26 cellular contexts compared by ENCODE assay signal in genomic region chr10:93514496-93514895, GRCh38. TPM values are rescaled to one million over a fixed set of nuclear protein-coding genes. Genes with fewer than 3 reads are reported as not detected.
DNase-seq lines count a peak whose midpoint lies in the region; ATAC-seq and TF ChIP-seq lines count a peak whose summit lies in the region.
"Had no signal": no experiment of that assay in that cellular context is flagged by ENCODE, and none has a peak within 500 bp of the region (broad histone marks: within the 10 kb centered on the region; RNA-seq: fewer than 3 reads in every experiment).

No MANE protein-coding gene starts in this region.

- no peaks in the 10 kb centered on the region for H3K9me2 ChIP-seq in SK-N-SH

- intact Hi-C loops in ascending aorta (cut with DNase I): loop anchor here (5.0 to 10.0 kb wide), 2 partner anchors 432 to 940 kb away; partner anchors contain the start of gene IDE
- intact Hi-C loops in posterior vena cava (cut with DNase I): no loop called here

- no peak for TF ChIP-seq POLR2A in tibial nerve (IDR thresholded peaks at IDR 0.05)

- H3K9me3 ChIP-seq in SK-N-SH (no peaks in the 10 kb centered on the region), ascending aorta (no peaks in the 10 kb centered on the region), tibial nerve (no peaks in the 10 kb centered on the region)
- H3K9me3 ChIP-seq: BE2C, breast epithelium, prostate gland had no signal

- peaks cover 20% of the 10 kb centered on the region for H3F3A ChIP-seq in SK-N-SH (replicated peaks; ENCODE audit: insufficient read depth)

- POLR2A ChIA-PET in SK-N-SH (lab: Yijun Ruan, JAX): no interaction called here

- WGBS in SK-N-SH (ENCODE audit: low lambda C conversion rate): 86% methylated on average over 3 of the region's 3 CpGs
- 73 to 79% methylated on average over 3 of the region's 3 CpGs for WGBS in tibial nerve, 2 donors

- DNase-seq in SK-N-SH (no peak), ascending aorta (ENCODE audit: low spot score in 2 of 2) (no peak), myocyte (ENCODE audit: low read depth) (peak; percentile 68), tibial nerve (ENCODE audit: low spot score in 2 of 2) (no peak), SHP77 (lab: John Stamatoyannopoulos, UW) (no peak), substantia nigra (lab: John Stamatoyannopoulos, UW) (no peak), posterior vena cava (ENCODE audit: low spot score) (no peak)
- DNase-seq: activated CD4-positive, alpha-beta memory T cell treated with anti-CD3 and anti-CD28 coated beads, Interleukin-2, amount 10 ng/mL, durations not matched to agents 7 days and 5 days; activated gamma-delta T cell treated with Interleukin-2 at 50 U/mL for 16 hours; BE2C; Calu3; kidney glomerular epithelial cell; naive thymus-derived CD8-positive, alpha-beta T cell; NCI-H1417; NCI-H2107; NCI-H526 treated with DMSO at 0.1 percent for 48 hours; stimulated activated CD4-positive, alpha-beta T cell treated with anti-CD3 and anti-CD28 coated beads, Interleukin-2, amount 100 ng/mL, for 48 hours; stimulated activated naive CD4-positive, alpha-beta T cell treated with Interleukin-2 at 50 U/mL for 16 hours had no signal

- H3K4me2 ChIP-seq in SK-N-SH: peak overlapping the region; percentile 21; the same call in 1 of the 2 replicates
- H3K4me2 ChIP-seq: smooth muscle cell had no signal

- CTCF ChIA-PET in SK-N-SH (lab: Yijun Ruan, JAX): interaction anchor here (0.6 to 3.9 kb wide), 6 partner anchors 16 to 138 kb away, joined by 3 to 23 read pairs (median 4); partner anchors contain the start of gene MYOF

- H3K4me1 ChIP-seq in SK-N-SH (ENCODE audit: control insufficient read depth in 1 of 2, insufficient read depth in 2 of 2, low read depth in 1 of 2, low read length in 1 of 2) (peaks cover 0 to 21% of the 10 kb centered on the region in 2 experiments; a peak in 2 of 4 replicates), ascending aorta (peaks cover 7 to 21% of the 10 kb centered on the region in 2 donors), tibial nerve (peaks cover 0 to 21% (median 1%) of the 10 kb centered on the region in 4 donors)
- H3K4me1 ChIP-seq: BE2C, breast epithelium, prostate gland had no signal

- TF ChIP-seq CTCF in SK-N-SH (IDR thresholded peaks at IDR 0.05) (no peak), ascending aorta (IDR thresholded peaks at IDR 0.05) (no peak), tibial nerve (IDR thresholded peaks at IDR 0.05) (no peak)

- H3K36me3 ChIP-seq in SK-N-SH (replicated peaks in 1 of 2; ENCODE audit: control insufficient read depth in 1 of 2, insufficient read depth in 2 of 2, low read length in 1 of 2) (peaks cover 33 to 41% of the 10 kb centered on the region in 2 experiments), ascending aorta (no peaks in the 10 kb centered on the region), tibial nerve (no peaks in the 10 kb centered on the region)
- H3K36me3 ChIP-seq: breast epithelium, prostate gland had no signal

- H3K4me3 ChIP-seq in SK-N-SH (ENCODE audit: low read depth in 2 of 2, low read length in 1 of 2) (no peak overlapping the region), ascending aorta (no peak overlapping the region), tibial nerve (no peak overlapping the region)
- H3K4me3 ChIP-seq: breast epithelium, prostate gland, smooth muscle cell had no signal

- ATAC-seq in SK-N-SH treated with all-trans-retinoic acid at 6 μM for 48 hours: no peak
- ATAC-seq: activated CD4-positive, CD25-positive, alpha-beta regulatory T cell treated with anti-CD3 and anti-CD28 coated beads, Interleukin-2, amount 50 U/mL, for 24 hours; HepG2; naive thymus-derived CD8-positive, alpha-beta T cell had no signal

- no peaks in the 10 kb centered on the region for H3K27me3 ChIP-seq in SK-N-SH (ENCODE audit: insufficient read depth)
- no peaks in the 10 kb centered on the region for H3K27me3 ChIP-seq in ascending aorta
- no peaks in the 10 kb centered on the region for H3K27me3 ChIP-seq in tibial nerve
- H3K27me3 ChIP-seq: BE2C, breast epithelium had no signal

- TF ChIP-seq EP300 in SK-N-SH (IDR thresholded peaks at IDR 0.05; ENCODE audit: borderline replicate concordance in 1 of 2, low read depth in 1 of 2, low read length in 1 of 2): no peak
- TF ChIP-seq EP300 in tibial nerve (IDR thresholded peaks at IDR 0.05): no peak

- H3K9ac ChIP-seq in SK-N-SH: no peak overlapping the region

- H3K27ac ChIP-seq in SK-N-SH (ENCODE audit: low read depth in 2 of 2, low read length in 1 of 2): peak overlapping the region in 1 of 2 experiments; percentile 66; a peak in 2 of 4 replicates
- H3K27ac ChIP-seq in ascending aorta: peak overlapping the region; percentile 85 to 88
- H3K27ac ChIP-seq in tibial nerve: peak overlapping the region in 3 of 4 donors; percentile 19 to 79 (median 77)
- H3K27ac ChIP-seq in substantia nigra (ENCODE audit: low read depth, low read length, poor library complexity, severe bottlenecking): no peak overlapping the region
- H3K27ac ChIP-seq: prostate gland had no signal

- no peaks in the 10 kb centered on the region for H4K20me1 ChIP-seq in SK-N-SH (ENCODE audit: insufficient read depth)

- peaks cover 15% of the 10 kb centered on the region; the same call in 1 of the 2 replicates for H3K79me2 ChIP-seq in SK-N-SH (ENCODE audit: insufficient read depth)

- no peak overlapping the region for H2AFZ ChIP-seq in SK-N-SH (ENCODE audit: low read depth)

- no peak for TF ChIP-seq RAD21 in SK-N-SH (IDR thresholded peaks at IDR 0.05; ENCODE audit: low read length)

TF ChIP-seq in SK-N-SH, 30 proteins besides CTCF, POLR2A, EP300 and RAD21 (continues in another document):
- TF ChIP-seq MXI1 (IDR thresholded peaks at IDR 0.05; ENCODE audit: low read depth, low read length) (no peak), SIN3A (IDR thresholded peaks at IDR 0.05; ENCODE audit: borderline replicate concordance, low read depth, low read length) (no peak), JUND (IDR thresholded peaks at IDR 0.05) (no peak), FOXM1 (IDR thresholded peaks at IDR 0.05; ENCODE audit: low read depth) (no peak), ZBTB33 (IDR thresholded peaks at IDR 0.05; ENCODE audit: borderline replicate concordance, low read depth) (no peak), GATA2 (CRISPR knock-in tag; IDR thresholded peaks at IDR 0.05) (no peak)

TF ChIP-seq in SK-N-SH treated with all-trans-retinoic acid at 6 μM for 48 hours, 23 proteins besides CTCF, POLR2A, EP300 and RAD21 (continues in another document):
- TF ChIP-seq ESRRG (CRISPR knock-in tag; IDR thresholded peaks at IDR 0.05) (no peak), SNAI2 (CRISPR knock-in tag; IDR thresholded peaks at IDR 0.05) (no peak), ISL1 (CRISPR knock-in tag; IDR thresholded peaks at IDR 0.05) (no peak), GLIS3 (CRISPR knock-in tag; IDR thresholded peaks at IDR 0.05) (no peak), RARB (CRISPR knock-in tag; IDR thresholded peaks at IDR 0.05) (no peak), OSR1 (CRISPR knock-in tag; IDR thresholded peaks at IDR 0.05) (no peak), CREB5 (CRISPR knock-in tag; IDR thresholded peaks at IDR 0.05; ENCODE audit: low read depth) (no peak), BACH2 (CRISPR knock-in tag; IDR thresholded peaks at IDR 0.05; ENCODE audit: borderline replicate concordance) (no peak), ZC3H10 (CRISPR knock-in tag; IDR thresholded peaks at IDR 0.05) (no peak), CSDC2 (CRISPR knock-in tag; IDR thresholded peaks at IDR 0.05) (no peak)

RNA-seq across cellular contexts. Expression of gene CEP55, which starts 18.1 kb away (rescaled TPM):
- 9.8 and 11.3 TPM in 2 replicates for polyA plus RNA-seq in SK-N-SH (2012; rRNA removed)
- 14.8 and 16.8 TPM in 2 replicates for polyA plus RNA-seq in SK-N-SH (2012; cell fraction: cytosol; rRNA removed)
- 3.9 and 8.0 TPM in 2 replicates for polyA plus RNA-seq in SK-N-SH (2012; cell fraction: nucleus; rRNA removed)
- total RNA-seq in ascending aorta: not detected
- 2.1 and 3.0 TPM in 2 replicates for total RNA-seq in myocyte
- 0.29 TPM for polyA plus RNA-seq in myocyte (2012)
- total RNA-seq in tibial nerve: 1 to 10 TPM in 1 of 4 donors, under 1 TPM in 1, not detected in 2; 0.63 to 5.7 TPM
- 1 to 10 TPM in 1 of 2 donors, under 1 TPM in 1; 0.48 to 1.1 TPM for total RNA-seq in posterior vena cava
- total RNA-seq: naive thymus-derived CD8-positive, alpha-beta T cell had no signal
- polyA plus RNA-seq: naive thymus-derived CD8-positive, alpha-beta T cell had no signal

RNA-seq across cellular contexts. Expression of gene MYOF, which starts 32.4 kb away (rescaled TPM):
- polyA plus RNA-seq in SK-N-SH (2012; rRNA removed): 103 and 134 TPM in 2 replicates
- polyA plus RNA-seq in SK-N-SH (2012; cell fraction: cytosol; rRNA removed): 116 and 117 TPM in 2 replicates
- 121 and 175 TPM in 2 replicates for polyA plus RNA-seq in SK-N-SH (2012; cell fraction: nucleus; rRNA removed)
- total RNA-seq in ascending aorta (68.2 TPM), myocyte (249 and 264 TPM in 2 replicates), tibial nerve (10 to 100 TPM; 39.6 to 70.4 (median 59.2) TPM), posterior vena cava (100 to 1,000 TPM; 182 to 227 TPM)
- polyA plus RNA-seq in myocyte (2012): 174 TPM
- polyA plus RNA-seq: naive thymus-derived CD8-positive, alpha-beta T cell had no signal

RNA-seq across cellular contexts. Expression of gene FFAR4, which starts 52.0 kb away (rescaled TPM):
- polyA plus RNA-seq in SK-N-SH (2012; rRNA removed): not detected in 2 replicates
- not detected in 2 replicates for polyA plus RNA-seq in SK-N-SH (2012; cell fraction: cytosol; rRNA removed)
- polyA plus RNA-seq in SK-N-SH (2012; cell fraction: nucleus; rRNA removed): not detected in 2 replicates
- total RNA-seq in ascending aorta: not detected
- not detected in 2 replicates for total RNA-seq in myocyte
- not detected for polyA plus RNA-seq in myocyte (2012)
- 1 to 10 TPM in 2 of 4 donors, under 1 TPM in 2; 0.39 to 1.5 (median 0.97) TPM for total RNA-seq in tibial nerve
- under 1 TPM; 0.14 to 0.56 TPM for total RNA-seq in posterior vena cava
- total RNA-seq: activated CD4-positive, alpha-beta memory T cell treated with anti-CD3 and anti-CD28 coated beads, Interleukin-2, amount 10 ng/mL, durations not matched to agents 7 days and 5 days; H1; HepG2; M059J; naive thymus-derived CD8-positive, alpha-beta T cell; smooth muscle cell had no signal
- polyA plus RNA-seq: H1; naive thymus-derived CD8-positive, alpha-beta T cell; smooth muscle cell had no signal
